In genomic region chr9:131335356-131335755, GRCh38 we compare ENCODE assay signal across 22 cellular contexts. TPM values are rescaled to one million over a fixed set of nuclear protein-coding genes. Genes with fewer than 3 reads are reported as not detected.
DNase-seq lines count a peak whose midpoint lies in the region; ATAC-seq and TF ChIP-seq lines count a peak whose summit lies in the region.
"Had no signal": no experiment of that assay in that cellular context is flagged by ENCODE, and none has a peak within 500 bp of the region (broad histone marks: within the 10 kb centered on the region; RNA-seq: fewer than 3 reads in every experiment).

No MANE protein-coding gene starts in this region.

- H3K4ac ChIP-seq in mesenchymal stem cell (ENCODE audit: low read depth in 1 of 2, low read length in 2 of 2) = no peak overlapping the region

- 83% methylated on average over 4 of the region's 4 CpGs for WGBS in mesenchymal stem cell
- WGBS in spleen, 5 donors = 56 to 73% (median 72%) methylated on average over 4 of the region's 4 CpGs

- no peak overlapping the region for H2BK15ac ChIP-seq in mesenchymal stem cell (ENCODE audit: low read depth, poor library complexity, severe bottlenecking)

- peak overlapping the region; percentile 15 for H3K4me3 Mint-ChIP-seq in endothelial cell (ENCODE audit: unreplicated experiment)
- H3K4me3 Mint-ChIP-seq: activated CD8-positive, alpha-beta memory T cell treated with anti-CD3 and anti-CD28 coated beads, Interleukin-2, amount 10 ng/mL, durations not matched to agents 7 days and 5 days; activated T-cell treated with anti-CD3 and anti-CD28 coated beads, Interleukin-2, amount 50 U/mL, for 4 hours; natural killer cell had no signal

- H3K27ac ChIP-seq in mesenchymal stem cell (ENCODE audit: low read length, poor library complexity, severe bottlenecking) (no peak overlapping the region), spleen (no peak overlapping the region)
- H3K27ac ChIP-seq: RWPE1, stomach, thyroid gland had no signal

- no peak overlapping the region for H2AFZ ChIP-seq in mesenchymal stem cell (ENCODE audit: low read depth, low read length)

- H3K27ac Mint-ChIP-seq in endothelial cell (ENCODE audit: unreplicated experiment) = peak overlapping the region; percentile 87
- H3K27ac Mint-ChIP-seq: activated CD8-positive, alpha-beta memory T cell treated with anti-CD3 and anti-CD28 coated beads, Interleukin-2, amount 10 ng/mL, durations not matched to agents 7 days and 5 days had no signal

- H3K4me1 ChIP-seq in mesenchymal stem cell (ENCODE audit: control insufficient read depth, insufficient read depth, low read depth, low read length) (peaks cover 10% of the 10 kb centered on the region), spleen (peaks cover 0 to 7% (median 4%) of the 10 kb centered on the region in 6 donors)
- H3K4me1 ChIP-seq: thyroid gland had no signal

- peak overlapping the region in 1 of 2 experiments; percentile 18 for H3K18ac ChIP-seq in mesenchymal stem cell (ENCODE audit: low read depth in 1 of 2, low read length in 2 of 2)

- no peaks in the 10 kb centered on the region for H3K36me3 Mint-ChIP-seq in endothelial cell (ENCODE audit: low read depth, unreplicated experiment)
- H3K36me3 Mint-ChIP-seq: activated CD8-positive, alpha-beta memory T cell treated with anti-CD3 and anti-CD28 coated beads, Interleukin-2, amount 10 ng/mL, durations not matched to agents 7 days and 5 days; CD4-positive, alpha-beta memory T cell; natural killer cell had no signal

- peak overlapping the region; percentile 59 for H4K91ac ChIP-seq in mesenchymal stem cell (ENCODE audit: low read length)

- DNase-seq in Right ventricle myocardium superior = peak; percentile 26
- DNase-seq in cardiac septum (ENCODE audit: low spot score) = no peak
- no peak for DNase-seq in endothelial cell (ENCODE audit: low spot score)
- no peak for DNase-seq in mesenchymal stem cell
- DNase-seq in spleen = peak; percentile 32
- DNase-seq in NCI-H82 treated with DMSO at 0.1 percent for 48 hours (lab: John Stamatoyannopoulos, UW; ENCODE audit: unreplicated experiment) = no peak
- no peak for DNase-seq in germinal center (ENCODE audit: low spot score)
- DNase-seq: activated CD4-positive, alpha-beta T cell treated with anti-CD3 and anti-CD28 coated beads, Interleukin-2, amount 50 U/mL, for 4 hours; activated CD8-positive, alpha-beta memory T cell treated with anti-CD3 and anti-CD28 coated beads, Interleukin-2, amount 10 ng/mL, durations not matched to agents 7 days and 5 days; activated T-cell treated with anti-CD3 and anti-CD28 coated beads, Interleukin-2, amount 50 U/mL, for 4 hours; CD4-positive, alpha-beta memory T cell; GOT3; MM.1S; natural killer cell; NCI-H1930; stimulated activated CD4-positive, alpha-beta T cell treated with anti-CD3 and anti-CD28 coated beads, Interleukin-12 subunit alpha, Interleukin-12 subunit beta, amount 100 ng/mL, for 4 hours; stimulated activated CD4-positive, alpha-beta T cell treated with anti-CD3 and anti-CD28 coated beads, Interleukin-2, amount 100 ng/mL, for 48 hours; stomach; T-helper 1 cell; thyroid gland had no signal

- no peak for ATAC-seq in Right ventricle myocardium superior (ENCODE audit: poor library complexity)
- ATAC-seq in GM18505 (IDR thresholded peaks at IDR 0.05; ENCODE audit: unreplicated experiment) = no peak

- H3K9me3 Mint-ChIP-seq in endothelial cell (ENCODE audit: unreplicated experiment) = no peaks in the 10 kb centered on the region
- H3K9me3 Mint-ChIP-seq: activated T-cell treated with anti-CD3 and anti-CD28 coated beads, Interleukin-2, amount 50 U/mL, for 4 hours; natural killer cell had no signal

- peaks cover 32% of the 10 kb centered on the region for H3K4me1 Mint-ChIP-seq in endothelial cell (ENCODE audit: unreplicated experiment)

- no peaks in the 10 kb centered on the region for H3K27me3 Mint-ChIP-seq in endothelial cell (ENCODE audit: unreplicated experiment)
- H3K27me3 Mint-ChIP-seq: CD4-positive, alpha-beta memory T cell had no signal

- H2BK5ac ChIP-seq in mesenchymal stem cell (ENCODE audit: low read depth, low read length, poor library complexity, severe bottlenecking) = no peak overlapping the region

- TF ChIP-seq CTCF in endothelial cell (IDR thresholded peaks at IDR 0.05; ENCODE audit: unreplicated experiment) = no peak
- TF ChIP-seq CTCF in spleen (IDR thresholded peaks at IDR 0.05 in 8 of 11, conservative IDR thresholded peaks at IDR 0.05 in 3 of 11) = no peak

- TF ChIP-seq POLR2A in spleen (IDR thresholded peaks at IDR 0.05) (no peak), GM18505 (IDR thresholded peaks at IDR 0.05; ENCODE audit: borderline replicate concordance, extremely low read depth, insufficient read depth, insufficient read length) (no peak)

- H3K23ac ChIP-seq in mesenchymal stem cell (ENCODE audit: low read length in 2 of 2) = no peak overlapping the region

- H2BK12ac ChIP-seq in mesenchymal stem cell (ENCODE audit: low read length in 2 of 2) = peak overlapping the region in 1 of 2 experiments; percentile 12

- H3K27me3 ChIP-seq in mesenchymal stem cell (ENCODE audit: control insufficient read depth in 1 of 2, insufficient read depth in 1 of 2, low read length in 2 of 2) (peaks cover 0 to 6% of the 10 kb centered on the region in 2 experiments), spleen (replicated peaks in 1 of 7) (no peaks in the 10 kb centered on the region)
- H3K27me3 ChIP-seq: stomach, thyroid gland had no signal

- no peaks in the 10 kb centered on the region for H3K79me1 ChIP-seq in mesenchymal stem cell (replicated peaks; ENCODE audit: low read length, poor library complexity, severe bottlenecking)

- H2AK5ac ChIP-seq in mesenchymal stem cell (ENCODE audit: low read length, severe bottlenecking) = no peak overlapping the region

- H3K9ac ChIP-seq in mesenchymal stem cell (ENCODE audit: low read length) = peak overlapping the region; percentile 43

- H4K8ac ChIP-seq in mesenchymal stem cell (ENCODE audit: low read length) = peak overlapping the region; percentile 49

- H3K9me3 ChIP-seq in mesenchymal stem cell (ENCODE audit: control insufficient read depth, low read length) (no peaks in the 10 kb centered on the region), spleen (no peaks in the 10 kb centered on the region)
- H3K9me3 ChIP-seq: stomach, thyroid gland had no signal

- intact Hi-C loops in Right ventricle myocardium superior (cut with DNase I) (loop anchor here (5.0 kb wide), 2 partner anchors 98 to 278 kb away; no protein-coding TSS in a partner anchor), cardiac septum (cut with DNase I) (loop anchor here (2.0 to 10.0 kb wide), 4 partner anchors 37 to 278 kb away; partner anchors contain the start of gene FAM78A), spleen (cut with DNase I; ENCODE audit: low total_unique reads) (loop anchor here (10.0 kb wide), 1 partner anchor 271 kb away; no protein-coding TSS in a partner anchor)

- H3K36me3 ChIP-seq in mesenchymal stem cell (ENCODE audit: control insufficient read depth in 1 of 2, insufficient read depth in 2 of 2, low read depth in 1 of 2, low read length in 2 of 2) (no peaks in the 10 kb centered on the region), spleen (no peaks in the 10 kb centered on the region)
- H3K36me3 ChIP-seq: stomach, thyroid gland had no signal

- H3K4me2 ChIP-seq in mesenchymal stem cell (ENCODE audit: low read length, poor library complexity, severe bottlenecking) = no peak overlapping the region

- no peak overlapping the region for H3K14ac ChIP-seq in mesenchymal stem cell (ENCODE audit: low read length in 2 of 2)

- peak overlapping the region; percentile 71 for H2BK120ac ChIP-seq in mesenchymal stem cell (ENCODE audit: low read depth, low read length)

- no peak overlapping the region for H3K4me3 ChIP-seq in mesenchymal stem cell (ENCODE audit: insufficient read depth in 1 of 2, low read depth in 1 of 2, low read length in 2 of 2)
- H3K4me3 ChIP-seq in spleen = no peak overlapping the region
- H3K4me3 ChIP-seq: stomach, thyroid gland had no signal

RNA-seq across cellular contexts. Expression of gene PLPP7, which starts 45.8 kb away (rescaled TPM):
- total RNA-seq in Right ventricle myocardium superior (115 TPM), cardiac septum (78.7 TPM), endothelial cell (ENCODE audit: unreplicated experiment) (4.9 TPM), spleen (1 to 10 TPM; 2.3 to 3.8 (median 3.1) TPM)
- polyA plus RNA-seq in mesenchymal stem cell (2013, experiment 1 of 2) = 0.17 TPM
- 0.14 TPM for polyA plus RNA-seq in mesenchymal stem cell (2013, experiment 2 of 2)
- 1 to 10 TPM; 1.1 to 2.1 (median 1.3) TPM for polyA plus RNA-seq in spleen
- total RNA-seq: activated CD8-positive, alpha-beta memory T cell treated with anti-CD3 and anti-CD28 coated beads, Interleukin-2, amount 10 ng/mL, durations not matched to agents 7 days and 5 days; activated T-cell treated with anti-CD3 and anti-CD28 coated beads, Interleukin-2, amount 50 U/mL, for 4 hours; CD4-positive, alpha-beta memory T cell had no signal
- polyA plus RNA-seq: CD4-positive, alpha-beta memory T cell had no signal

RNA-seq across cellular contexts. Expression of gene PRRC2B, which starts 58.5 kb away (rescaled TPM):
- total RNA-seq in Right ventricle myocardium superior = 124 TPM
- total RNA-seq in cardiac septum = 151 TPM
- 350 TPM for total RNA-seq in endothelial cell (ENCODE audit: unreplicated experiment)
- polyA plus RNA-seq in mesenchymal stem cell (2013, experiment 1 of 2) = 55.8 TPM
- 53.6 TPM for polyA plus RNA-seq in mesenchymal stem cell (2013, experiment 2 of 2)
- total RNA-seq in spleen = 100 to 1,000 TPM; 136 to 235 (median 186) TPM
- 10 to 100 TPM; 23.3 to 63.1 (median 31.4) TPM for polyA plus RNA-seq in spleen

RNA-seq across cellular contexts. Expression of gene FAM78A, which starts 59.0 kb away (rescaled TPM):
- total RNA-seq in Right ventricle myocardium superior (55.7 TPM), cardiac septum (27.2 TPM), endothelial cell (ENCODE audit: unreplicated experiment) (73.4 TPM), spleen (10 to 100 TPM; 23.3 to 40.3 (median 32.3) TPM)
- 0.72 TPM for polyA plus RNA-seq in mesenchymal stem cell (2013, experiment 1 of 2)
- polyA plus RNA-seq in mesenchymal stem cell (2013, experiment 2 of 2) = 0.75 TPM
- 10 to 100 TPM; 17.0 to 26.1 (median 17.4) TPM for polyA plus RNA-seq in spleen

Comparison
In these comparisons a context has a peak if more than half of its experiments do, and no peak if none do; other contexts are left out.
1. DNase-seq: peak in Right ventricle myocardium superior (single experiment) and spleen (single experiment); none in cardiac septum (single experiment), endothelial cell (single experiment), mesenchymal stem cell (single experiment), NCI-H82 treated with DMSO at 0.1 percent for 48 hours (single experiment) and germinal center (single experiment).
2. RNA of gene PLPP7, which starts 45.8 kb away (total RNA-seq): 115 TPM in Right ventricle myocardium superior (single experiment) and 78.7 TPM in cardiac septum (single experiment); 4.9 TPM in endothelial cell (single experiment) and 2.3 to 3.8 TPM in spleen; every median in the first group is over 10 times any median in the second.